21 cellular contexts compared by ENCODE assay signal in the genomic region with DNA sequence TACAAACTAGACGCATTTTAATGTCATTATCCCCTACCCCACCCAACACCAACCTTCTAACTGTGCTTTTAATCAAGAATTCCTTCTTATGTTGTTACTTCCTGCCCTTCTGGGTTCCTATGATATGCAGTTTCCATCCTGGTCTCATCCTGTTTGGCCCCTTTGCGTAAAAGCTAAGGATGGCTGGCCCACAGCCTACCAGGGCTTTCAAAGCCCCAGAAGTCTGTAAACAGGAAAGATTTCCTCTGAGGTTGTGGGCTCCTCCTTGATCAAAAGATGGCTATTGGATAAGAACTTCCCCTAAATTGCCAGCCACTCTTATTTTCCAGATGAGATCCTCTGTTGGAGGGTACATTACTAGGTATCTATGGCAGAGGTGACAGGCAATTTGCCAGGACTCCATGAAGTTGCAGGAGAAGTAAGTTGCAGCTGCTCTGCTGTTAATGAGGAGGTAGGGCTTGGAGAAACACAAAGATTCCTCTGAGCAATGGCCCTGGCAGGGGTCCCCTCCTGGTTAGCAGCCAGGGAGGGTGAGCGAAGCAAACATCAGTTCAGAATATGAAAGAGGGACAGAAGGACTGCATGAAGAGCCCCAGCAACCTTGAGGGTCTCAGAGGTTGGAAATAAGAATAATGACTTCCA. TPM values are rescaled to one million over a fixed set of nuclear protein-coding genes. Genes with fewer than 3 reads are reported as not detected.
A peak's percentile ranks its signal among the peaks of the same experiment; 100 is the strongest.
DNase-seq lines count a peak whose midpoint lies in the region; ATAC-seq, FAIRE-seq and TF ChIP-seq lines count a peak whose summit lies in the region.
"Had no signal": no experiment of that assay in that cellular context is flagged by ENCODE, and none has a peak within 500 bp of the region (broad histone marks: within the 10 kb centered on the region; RNA-seq: fewer than 3 reads in every experiment).

No MANE protein-coding gene starts in this region.

- H3K9me3 ChIP-seq in A549, result no peaks in the 10 kb centered on the region
- no peaks in the 10 kb centered on the region for H3K9me3 ChIP-seq in Panc1 (ENCODE audit: control insufficient read depth, insufficient read depth, low read depth, low read length)
- H3K9me3 ChIP-seq in suprapubic skin, result no peaks in the 10 kb centered on the region

- POLR2A ChIA-PET in A549 (lab: Yijun Ruan, JAX), result no interaction called here
- POLR2A ChIA-PET in Panc1 (lab: Charles Lee), result interaction anchor here (0.6 kb wide), 1 partner anchor 317 kb away, joined by 8 read pairs; no protein-coding TSS in a partner anchor

- no peak for TF ChIP-seq CTCF in A549 (IDR thresholded peaks at IDR 0.05)
- TF ChIP-seq CTCF in Panc1 (IDR thresholded peaks at IDR 0.05), result no peak
- TF ChIP-seq CTCF in osteocyte (IDR thresholded peaks at IDR 0.05), result no peak
- no peak for TF ChIP-seq CTCF in suprapubic skin (IDR thresholded peaks at IDR 0.05)

- TF ChIP-seq EP300 in A549 (IDR thresholded peaks at IDR 0.05) (no peak), suprapubic skin (IDR thresholded peaks at IDR 0.05) (no peak)

- no peak overlapping the region for H3K4me3 Mint-ChIP-seq in osteocyte (ENCODE audit: unreplicated experiment)
- H3K4me3 Mint-ChIP-seq: activated CD4-positive, alpha-beta T cell treated with anti-CD3 and anti-CD28 coated beads, Interleukin-2, amount 10 ng/mL, durations not matched to agents 7 days and 5 days; activated naive CD4-positive, alpha-beta T cell treated with anti-CD3 and anti-CD28 coated beads, Interleukin-2, amount 50 U/mL, for 24 hours had no signal

- in situ Hi-C loops in Panc1 (cut with HindIII; ENCODE audit: low pct_unique_long_range_greater_than_20kb, low sequenced_read_pairs), result no loop called here

- intact Hi-C loops in Panc1 (cut with micrococcal nuclease; ENCODE audit: unreplicated experiment) (no loop called here), left cardiac atrium (cut with DNase I) (no loop called here)

- no TSS peak for BruUV-seq in Panc1 (replicated peaks; lab: Mats Ljungman, UMichigan)

- H3K36me3 Mint-ChIP-seq in osteocyte (ENCODE audit: unreplicated experiment), result peaks cover 39% of the 10 kb centered on the region
- H3K36me3 Mint-ChIP-seq: activated naive CD4-positive, alpha-beta T cell treated with anti-CD3 and anti-CD28 coated beads, Interleukin-2, amount 50 U/mL, for 24 hours had no signal

- no peaks in the 10 kb centered on the region for H3K27me3 ChIP-seq in Panc1 (ENCODE audit: control insufficient read depth, insufficient read depth, low read length)
- no peaks in the 10 kb centered on the region for H3K27me3 ChIP-seq in suprapubic skin
- H3K27me3 ChIP-seq: brain microvascular endothelial cell had no signal

- peak overlapping the region; percentile 3; the same call in 1 of the 3 replicates for H3K4me2 ChIP-seq in A549

- H3K9me3 Mint-ChIP-seq in osteocyte (ENCODE audit: unreplicated experiment), result no peaks in the 10 kb centered on the region
- H3K9me3 Mint-ChIP-seq: activated CD4-positive, alpha-beta T cell treated with anti-CD3 and anti-CD28 coated beads, Interleukin-2, amount 10 ng/mL, durations not matched to agents 7 days and 5 days; activated naive CD4-positive, alpha-beta T cell treated with anti-CD3 and anti-CD28 coated beads, Interleukin-2, amount 50 U/mL, for 24 hours had no signal

- peaks cover 91% of the 10 kb centered on the region for H3K4me1 ChIP-seq in A549
- peaks cover 71% of the 10 kb centered on the region for H3K4me1 ChIP-seq in Panc1 (ENCODE audit: control insufficient read depth, insufficient read depth, low read length)
- H3K4me1 ChIP-seq in suprapubic skin, result peaks cover 22% of the 10 kb centered on the region

- DNase-seq in A549 (ENCODE audit: low read depth in 1 of 2, low spot score in 1 of 2), result no peak
- no peak for DNase-seq in Panc1 (ENCODE audit: low read depth, low spot score)
- peak; percentile 33 for DNase-seq in left cardiac atrium
- DNase-seq in osteocyte (ENCODE audit: extremely low spot score, unreplicated experiment), result no peak
- no peak for DNase-seq in NCI-H1092 treated with DMSO at 0.1 percent for 48 hours (lab: John Stamatoyannopoulos, UW)
- DNase-seq in NCI-H510A (lab: John Stamatoyannopoulos, UW), result no peak
- DNase-seq in suprapubic skin (ENCODE audit: low spot score in 2 of 2), result no peak
- DNase-seq: activated CD4-positive, alpha-beta T cell treated with anti-CD3 and anti-CD28 coated beads, Interleukin-2, amount 10 ng/mL, durations not matched to agents 7 days and 5 days; activated T-cell treated with anti-CD3 and anti-CD28 coated beads, Interleukin-2, amount 50 U/mL, for 1 hour; brain microvascular endothelial cell; H7; hippocampal formation; NCI-H1930; NCI-H510A treated with DMSO at 0.1 percent for 48 hours; OCI-M1; T-helper 9 cell had no signal

- TF ChIP-seq RAD21 in A549 (conservative IDR thresholded peaks at IDR 0.05 in 1 of 2, IDR thresholded peaks at IDR 0.05 in 1 of 2), result no peak

- WGBS in A549 (ENCODE audit: missing lambda C conversion rate), result 92% methylated on average over 3 of the region's 3 CpGs
- 81% methylated on average over 3 of the region's 3 CpGs for WGBS in suprapubic skin

- no peak overlapping the region for H3K4me3 ChIP-seq in A549
- H3K4me3 ChIP-seq in Panc1 (ENCODE audit: low read depth in 2 of 2, low read length in 2 of 2), result no peak overlapping the region
- no peak overlapping the region for H3K4me3 ChIP-seq in suprapubic skin
- H3K4me3 ChIP-seq: GM12878 had no signal

- no peak for FAIRE-seq in A549 (lab: Jason Lieb, UNC)
- FAIRE-seq: G401.6, GM12878 had no signal

- H3K36me3 ChIP-seq in Panc1 (ENCODE audit: control insufficient read depth, insufficient read depth, low read length), result no peaks in the 10 kb centered on the region; the same call in 1 of the 2 replicates
- H3K36me3 ChIP-seq in suprapubic skin, result peaks cover 4% of the 10 kb centered on the region

- H3K27me3 Mint-ChIP-seq in osteocyte (ENCODE audit: unreplicated experiment), result no peaks in the 10 kb centered on the region
- H3K27me3 Mint-ChIP-seq: activated naive CD4-positive, alpha-beta T cell treated with anti-CD3 and anti-CD28 coated beads, Interleukin-2, amount 50 U/mL, for 24 hours; progenitor cell of endocrine pancreas had no signal

- ATAC-seq in A549 (no peak), Panc1 (no peak), left cardiac atrium (peak; percentile 31 to 40), GM19395 (IDR thresholded peaks at IDR 0.05; ENCODE audit: unreplicated experiment) (no peak)
- ATAC-seq: GM12878 had no signal

- H3K4me1 Mint-ChIP-seq in osteocyte (ENCODE audit: unreplicated experiment), result peaks cover 87% of the 10 kb centered on the region

- H3K27ac ChIP-seq in A549, result peak overlapping the region; percentile 21 to 44; a peak in 3 of 6 replicates
- H3K27ac ChIP-seq in Panc1 (ENCODE audit: low read length), result peak overlapping the region; percentile 96
- H3K27ac ChIP-seq in suprapubic skin, result no peak overlapping the region
- H3K27ac ChIP-seq: brain microvascular endothelial cell had no signal

- peak overlapping the region; percentile 68 for H3K27ac Mint-ChIP-seq in osteocyte (ENCODE audit: unreplicated experiment)
- H3K27ac Mint-ChIP-seq: activated CD4-positive, alpha-beta T cell treated with anti-CD3 and anti-CD28 coated beads, Interleukin-2, amount 10 ng/mL, durations not matched to agents 7 days and 5 days; activated naive CD4-positive, alpha-beta T cell treated with anti-CD3 and anti-CD28 coated beads, Interleukin-2, amount 50 U/mL, for 24 hours; progenitor cell of endocrine pancreas had no signal

- TF ChIP-seq POLR2A in A549 (IDR thresholded peaks at IDR 0.05; ENCODE audit: low read length) (no peak), suprapubic skin (IDR thresholded peaks at IDR 0.05) (no peak)

- CTCF ChIA-PET in A549 (lab: Yijun Ruan, JAX) (no interaction called here), Panc1 (lab: Charles Lee) (no interaction called here)

TF ChIP-seq in A549, 52 proteins besides CTCF, POLR2A, EP300 and RAD21:
- TF ChIP-seq, protein P1, sequence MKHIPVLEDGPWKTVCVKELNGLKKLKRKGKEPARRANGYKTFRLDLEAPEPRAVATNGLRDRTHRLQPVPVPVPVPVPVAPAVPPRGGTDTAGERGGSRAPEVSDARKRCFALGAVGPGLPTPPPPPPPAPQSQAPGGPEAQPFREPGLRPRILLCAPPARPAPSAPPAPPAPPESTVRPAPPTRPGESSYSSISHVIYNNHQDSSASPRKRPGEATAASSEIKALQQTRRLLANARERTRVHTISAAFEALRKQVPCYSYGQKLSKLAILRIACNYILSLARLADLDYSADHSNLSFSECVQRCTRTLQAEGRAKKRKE (CRISPR knock-in tag; IDR thresholded peaks at IDR 0.05; ENCODE audit: low read depth), result no peak

RNA-seq across cellular contexts. Expression of a gene that starts 32.2 kb away (rescaled TPM):
- polyA plus RNA-seq in A549 (2011; rRNA removed) (208 and 259 TPM in 2 replicates), A549 (2017; fragmentation: RNase III; extraction: RNeasy Plus Mini Kit Qiagen cat#74134 plus additional on column Dnase treatment) (115 to 147 TPM (median 121 TPM) in 3 replicates)
- polyA plus RNA-seq in A549 (2012; cell fraction: cytosol; rRNA removed), result 44.4 and 49.6 TPM in 2 replicates
- 76.6 and 106 TPM in 2 replicates for polyA plus RNA-seq in A549 (2012; cell fraction: nucleus; rRNA removed)
- 264 and 271 TPM in 2 replicates for polyA minus RNA-seq in A549 (2011; rRNA and poly(A)+ RNA removed)
- total RNA-seq in Panc1 (2021; ENCODE audit: unreplicated experiment) (93.4 TPM), left cardiac atrium (100 to 1,000 TPM; 110 to 121 TPM), osteocyte (208 and 222 TPM in 2 replicates), suprapubic skin (10 to 100 TPM in 3 of 4 donors, 1 to 10 TPM in 1; 9.5 to 23.7 (median 18.2) TPM)
- 75.5 TPM for polyA plus RNA-seq in Panc1 (2012; ENCODE audit: insufficient read length)

Comparison
In these comparisons a context has a peak if more than half of its experiments do, and no peak if none do; other contexts are left out.
1. ATAC-seq: peak in left cardiac atrium (2 of 2); none in A549 (0 of 2), Panc1 (single experiment) and GM19395 (single experiment).